In the genomic region with DNA sequence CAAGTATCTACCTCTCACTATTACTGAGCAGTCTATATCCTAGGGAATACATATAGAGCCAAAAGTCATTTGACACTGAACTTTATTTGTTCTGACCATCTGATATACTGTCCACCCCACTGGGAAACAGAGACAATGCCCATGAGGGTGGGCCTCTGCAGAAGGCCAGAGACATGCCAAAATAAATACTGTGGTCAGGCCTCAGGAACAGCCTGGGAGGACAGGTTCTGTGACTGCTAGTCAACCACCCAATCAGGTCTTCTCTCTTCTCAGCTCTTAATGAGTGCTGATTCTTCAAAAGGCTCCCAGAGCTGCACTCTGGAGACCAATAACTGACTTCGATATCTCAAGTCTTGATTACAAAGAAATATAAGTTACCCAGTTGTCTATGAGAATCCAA, we compare ENCODE assay signal across 10 cellular contexts. TPM values are rescaled to one million over a fixed set of nuclear protein-coding genes. Genes with fewer than 3 reads are reported as not detected.
DNase-seq lines count a peak whose midpoint lies in the region; ATAC-seq and TF ChIP-seq lines count a peak whose summit lies in the region.
"Had no signal": no experiment of that assay in that cellular context is flagged by ENCODE, and none has a peak within 500 bp of the region (broad histone marks: within the 10 kb centered on the region; RNA-seq: fewer than 3 reads in every experiment).

No MANE protein-coding gene starts in this region.

- intact Hi-C loops in Calu3 (cut with micrococcal nuclease; ENCODE audit: unreplicated experiment) (loop anchor here (1.0 to 5.0 kb wide), 3 partner anchors 36 to 116 kb away; a partner anchor contains a TSS), PC-3 (cut with micrococcal nuclease) (loop anchor here (1.0 kb wide), 2 partner anchors 46 to 73 kb away; a partner anchor contains a TSS), psoas muscle (cut with DNase I) (loop anchor here (1.0 to 5.0 kb wide), 2 partner anchors 19 to 121 kb away; a partner anchor contains a TSS)

- peaks cover 10% of the 10 kb centered on the region for H3F3A ChIP-seq in PC-3 (ENCODE audit: low read length, unreplicated experiment)

- 46 to 67% (median 59%) methylated on average over 1 of the region's 1 CpG for WGBS in psoas muscle, 3 donors

- H3K36me3 Mint-ChIP-seq in Calu3 (ENCODE audit: insufficient read depth, unreplicated experiment), result peaks cover 10% of the 10 kb centered on the region
- H3K36me3 Mint-ChIP-seq in activated T-cell treated with anti-CD3 and anti-CD28 coated beads, Interleukin-2, amount 50 U/mL, for 4 hours (ENCODE audit: insufficient read depth), result peaks cover 2% of the 10 kb centered on the region
- H3K36me3 Mint-ChIP-seq: activated naive CD4-positive, alpha-beta T cell treated with anti-CD3 and anti-CD28 coated beads, Interleukin-2, amount 50 U/mL, for 24 hours had no signal

- H3K27ac Mint-ChIP-seq in Calu3 (ENCODE audit: unreplicated experiment), result peak overlapping the region; percentile 71
- H3K27ac Mint-ChIP-seq: activated naive CD4-positive, alpha-beta T cell treated with anti-CD3 and anti-CD28 coated beads, Interleukin-2, amount 50 U/mL, for 24 hours had no signal

- ATAC-seq in PC-3 (peak; percentile 61), esophagus mucosa (peak; percentile 69), psoas muscle (no peak), GM18511 (IDR thresholded peaks at IDR 0.05; ENCODE audit: unreplicated experiment) (no peak)
- ATAC-seq in activated T-cell treated with anti-CD3 and anti-CD28 coated beads, Interleukin-2, amount 50 U/mL, for 4 hours, result no peak

- TF ChIP-seq CTCF in Calu3 (IDR thresholded peaks at IDR 0.05; ENCODE audit: unreplicated experiment) (no peak), PC-3 (conservative IDR thresholded peaks at IDR 0.05; ENCODE audit: low read depth, low read length) (no peak), psoas muscle (IDR thresholded peaks at IDR 0.05) (no peak)

- H3K4me1 ChIP-seq in PC-3 (ENCODE audit: insufficient read depth, low read length) (peaks cover 48% of the 10 kb centered on the region), psoas muscle (peaks cover 32% of the 10 kb centered on the region)

- H3K9ac ChIP-seq in PC-3 (ENCODE audit: low read length), result peak overlapping the region; percentile 75

- DNase-seq in Calu3, result peak; percentile 79
- DNase-seq in PC-3, result peak; percentile 96
- no peak for DNase-seq in psoas muscle
- no peak for DNase-seq in NCI-H1694 treated with DMSO at 0.1 percent for 48 hours (lab: John Stamatoyannopoulos, UW)
- no peak for DNase-seq in activated T-cell treated with anti-CD3 and anti-CD28 coated beads, Interleukin-2, amount 50 U/mL, for 4 hours
- DNase-seq in activated gamma-delta T cell treated with Interleukin-2 at 50 U/mL for 16 hours, result no peak

- H3K36me3 ChIP-seq in PC-3 (ENCODE audit: low read depth, low read length) (no peaks in the 10 kb centered on the region), psoas muscle (ENCODE audit: insufficient read depth in 1 of 2, low read depth in 1 of 2) (no peaks in the 10 kb centered on the region)

- H3K9me2 ChIP-seq in PC-3 (replicated peaks; ENCODE audit: low read length), result no peaks in the 10 kb centered on the region

- no peaks in the 10 kb centered on the region for H3K79me2 ChIP-seq in PC-3 (ENCODE audit: low read length)

- H3K9me3 ChIP-seq in PC-3 (ENCODE audit: low read length), result no peaks in the 10 kb centered on the region
- no peaks in the 10 kb centered on the region for H3K9me3 ChIP-seq in psoas muscle

- BruUV-seq in Calu3 (replicated peaks; lab: Mats Ljungman, UMichigan) (no TSS peak), PC-3 (replicated peaks; lab: Mats Ljungman, UMichigan) (no TSS peak)

- H3K27me3 Mint-ChIP-seq in Calu3 (ENCODE audit: unreplicated experiment), result no peaks in the 10 kb centered on the region
- H3K27me3 Mint-ChIP-seq in activated T-cell treated with anti-CD3 and anti-CD28 coated beads, Interleukin-2, amount 50 U/mL, for 4 hours (ENCODE audit: low read depth), result peaks cover 2% of the 10 kb centered on the region
- H3K27me3 Mint-ChIP-seq: activated naive CD4-positive, alpha-beta T cell treated with anti-CD3 and anti-CD28 coated beads, Interleukin-2, amount 50 U/mL, for 24 hours; CD8-positive, alpha-beta memory T cell had no signal

- H3K4me2 ChIP-seq in PC-3 (ENCODE audit: low read length), result peak overlapping the region; percentile 82

- H3K27me3 ChIP-seq in PC-3 (ENCODE audit: low read length), result no peaks in the 10 kb centered on the region
- no peaks in the 10 kb centered on the region for H3K27me3 ChIP-seq in psoas muscle (ENCODE audit: insufficient read depth in 3 of 3, low read length in 2 of 3)

- CTCF ChIA-PET in Calu3 (lab: Charles Lee) (interaction anchor here (1.0 to 3.4 kb wide), 18 partner anchors 11 to 146 kb away, joined by 3 to 77 read pairs (median 10); a partner anchor contains a TSS), PC-3 (lab: Charles Lee) (interaction anchor here (0.5 to 2.4 kb wide), 11 partner anchors 17 to 171 kb away, joined by 3 to 35 read pairs (median 6); a partner anchor contains a TSS)

- H3K4me3 Mint-ChIP-seq in Calu3 (ENCODE audit: low read depth, unreplicated experiment), result no peak overlapping the region
- H3K4me3 Mint-ChIP-seq in activated T-cell treated with anti-CD3 and anti-CD28 coated beads, Interleukin-2, amount 50 U/mL, for 4 hours, result no peak overlapping the region
- H3K4me3 Mint-ChIP-seq: activated naive CD4-positive, alpha-beta T cell treated with anti-CD3 and anti-CD28 coated beads, Interleukin-2, amount 50 U/mL, for 24 hours; CD8-positive, alpha-beta memory T cell had no signal

- peaks cover 66% of the 10 kb centered on the region for H3K4me1 Mint-ChIP-seq in Calu3 (ENCODE audit: low read depth, unreplicated experiment)
- H3K4me1 Mint-ChIP-seq in activated T-cell treated with anti-CD3 and anti-CD28 coated beads, Interleukin-2, amount 50 U/mL, for 4 hours (ENCODE audit: low read depth), result peaks cover 5% of the 10 kb centered on the region

- H4K20me1 ChIP-seq in PC-3 (ENCODE audit: low read length), result no peaks in the 10 kb centered on the region

- POLR2A ChIA-PET in PC-3 (lab: Charles Lee; ENCODE audit: unreplicated experiment), result interaction anchor here (0.6 kb wide), 2 partner anchors 32 to 135 kb away, joined by 3 to 5 read pairs; no protein-coding TSS in a partner anchor

- H3K9me3 Mint-ChIP-seq in Calu3 (ENCODE audit: low read depth, unreplicated experiment), result no peaks in the 10 kb centered on the region
- H3K9me3 Mint-ChIP-seq in activated T-cell treated with anti-CD3 and anti-CD28 coated beads, Interleukin-2, amount 50 U/mL, for 4 hours, result no peaks in the 10 kb centered on the region
- H3K9me3 Mint-ChIP-seq: activated naive CD4-positive, alpha-beta T cell treated with anti-CD3 and anti-CD28 coated beads, Interleukin-2, amount 50 U/mL, for 24 hours; CD8-positive, alpha-beta memory T cell had no signal

- H3K4me3 ChIP-seq in PC-3 (ENCODE audit: low read length) (peak overlapping the region; percentile 50), psoas muscle (no peak overlapping the region)

- H3K27ac ChIP-seq in PC-3 (ENCODE audit: low read length) (peak overlapping the region; percentile 95), psoas muscle (peak overlapping the region; percentile 88)

- H2AFZ ChIP-seq in PC-3 (ENCODE audit: low read length), result peak overlapping the region; percentile 48

RNA-seq across cellular contexts. Expression of a gene that starts 5.5 kb away (rescaled TPM):
- 0.22 TPM in 1 of 2 replicates, not detected in the other for total RNA-seq in Calu3 (2022)
- 0.07 and 0.40 TPM in 2 replicates for total RNA-seq in PC-3 (2014; rRNA removed)
- 13.7 TPM for total RNA-seq in esophagus mucosa
- total RNA-seq in psoas muscle, result 1 to 10 TPM; 2.6 to 6.0 (median 4.6) TPM
- polyA plus RNA-seq in psoas muscle, result 10 to 100 TPM in 1 of 3 donors, 1 to 10 TPM in 2; 3.1 to 16.5 (median 7.8) TPM
- under 1 TPM; 0.05 to 0.42 (median 0.10) TPM for total RNA-seq in activated T-cell treated with anti-CD3 and anti-CD28 coated beads, Interleukin-2, amount 50 U/mL, for 4 hours

RNA-seq across cellular contexts. Expression of a gene that starts 18.7 kb away (rescaled TPM):
- 0.34 and 0.68 TPM in 2 replicates for total RNA-seq in Calu3 (2022)
- total RNA-seq in PC-3 (2014; rRNA removed), result 0.81 and 1.9 TPM in 2 replicates
- total RNA-seq in esophagus mucosa, result 0.76 TPM
- total RNA-seq in psoas muscle, result 10 to 100 TPM in 1 of 4 donors, 1 to 10 TPM in 3; 1.0 to 18.0 (median 5.4) TPM
- 10 to 100 TPM in 1 of 3 donors, 1 to 10 TPM in 2; 1.4 to 24.8 (median 1.7) TPM for polyA plus RNA-seq in psoas muscle
- 1 to 10 TPM; 1.2 to 1.4 (median 1.2) TPM for total RNA-seq in activated T-cell treated with anti-CD3 and anti-CD28 coated beads, Interleukin-2, amount 50 U/mL, for 4 hours
- polyA plus RNA-seq: CD8-positive, alpha-beta memory T cell had no signal

RNA-seq across cellular contexts. Expression of a gene that starts 27.4 kb away (rescaled TPM):
- total RNA-seq in Calu3 (2022) (27.1 and 27.3 TPM in 2 replicates), PC-3 (2014; rRNA removed) (27.4 and 31.3 TPM in 2 replicates), esophagus mucosa (31.6 TPM), psoas muscle (10 to 100 TPM; 19.3 to 36.3 (median 23.1) TPM)
- polyA plus RNA-seq in psoas muscle, result 10 to 100 TPM; 22.8 to 34.8 (median 29.4) TPM
- 10 to 100 TPM; 26.3 to 28.6 (median 28.0) TPM for total RNA-seq in activated T-cell treated with anti-CD3 and anti-CD28 coated beads, Interleukin-2, amount 50 U/mL, for 4 hours

RNA-seq across cellular contexts. Expression of a gene that starts 32.3 kb away (rescaled TPM):
- total RNA-seq in Calu3 (2022) (38.3 and 40.1 TPM in 2 replicates), PC-3 (2014; rRNA removed) (25.2 and 27.2 TPM in 2 replicates), esophagus mucosa (39.5 TPM), psoas muscle (10 to 100 TPM in 3 of 4 donors, 1 to 10 TPM in 1; 9.7 to 18.2 (median 15.3) TPM)
- 10 to 100 TPM; 14.4 to 26.2 (median 19.1) TPM for polyA plus RNA-seq in psoas muscle
- 10 to 100 TPM; 10.6 to 14.2 (median 12.0) TPM for total RNA-seq in activated T-cell treated with anti-CD3 and anti-CD28 coated beads, Interleukin-2, amount 50 U/mL, for 4 hours

RNA-seq across cellular contexts. Expression of a gene that starts 36.1 kb away (rescaled TPM):
- 167 and 177 TPM in 2 replicates for total RNA-seq in Calu3 (2022)
- total RNA-seq in PC-3 (2014; rRNA removed), result 459 and 482 TPM in 2 replicates
- 152 TPM for total RNA-seq in esophagus mucosa
- total RNA-seq in psoas muscle, result 100 to 1,000 TPM in 3 of 4 donors, 10 to 100 TPM in 1; 82.9 to 254 (median 174) TPM
- polyA plus RNA-seq in psoas muscle, result 100 to 1,000 TPM; 193 to 527 (median 243) TPM
- 100 to 1,000 TPM; 603 to 609 (median 606) TPM for total RNA-seq in activated T-cell treated with anti-CD3 and anti-CD28 coated beads, Interleukin-2, amount 50 U/mL, for 4 hours

Comparison
In these comparisons a context has a peak if more than half of its experiments do, and no peak if none do; other contexts are left out.
1. DNase-seq: peak in Calu3 (single experiment) and PC-3 (single experiment); none in psoas muscle (0 of 2), NCI-H1694 treated with DMSO at 0.1 percent for 48 hours (single experiment), activated T-cell treated with anti-CD3 and anti-CD28 coated beads, Interleukin-2, amount 50 U/mL, for 4 hours (single experiment) and activated gamma-delta T cell treated with Interleukin-2 at 50 U/mL for 16 hours (single experiment).
2. ATAC-seq: peak in PC-3 (single experiment) and esophagus mucosa (single experiment); none in psoas muscle (0 of 4), activated T-cell treated with anti-CD3 and anti-CD28 coated beads, Interleukin-2, amount 50 U/mL, for 4 hours (0 of 2) and GM18511 (single experiment).